ENCODE assay signal across 24 cellular contexts in the genomic region with DNA sequence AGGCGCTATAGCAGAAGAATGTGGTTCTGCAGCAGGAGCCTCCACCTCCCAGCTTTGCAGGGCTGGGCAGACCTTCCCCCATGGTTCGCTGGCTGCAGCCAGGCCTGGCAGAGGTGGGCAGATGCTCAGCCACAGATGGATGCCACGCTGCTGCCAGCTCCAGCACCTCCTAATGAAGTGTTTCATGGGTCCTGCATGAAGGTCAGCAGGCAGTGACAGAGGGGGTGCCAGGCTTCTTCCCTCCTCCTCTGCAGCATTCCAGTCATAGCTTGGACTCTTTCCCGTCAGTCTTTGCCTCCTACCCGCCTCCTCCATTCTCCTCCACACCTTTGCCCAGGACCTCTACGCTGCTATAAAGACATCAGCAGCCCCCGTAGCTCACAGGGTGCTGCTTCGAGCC.
A peak's percentile ranks its signal among the peaks of the same experiment; 100 is the strongest.
DNase-seq lines count a peak whose midpoint lies in the region; ATAC-seq and TF ChIP-seq lines count a peak whose summit lies in the region.
"Had no signal": no experiment of that assay in that cellular context is flagged by ENCODE, and none has a peak within 500 bp of the region (broad histone marks: within the 10 kb centered on the region; RNA-seq: fewer than 3 reads in every experiment).

No MANE protein-coding gene starts in this region.

- intact Hi-C loops in heart right ventricle (cut with DNase I): loop anchor here in 2 of 10 donors (10.0 kb wide), 2 partner anchors 75 to 85 kb away; a partner anchor contains a TSS

- no peaks in the 10 kb centered on the region for H3K9me3 ChIP-seq in CD4-positive, CD25-positive, alpha-beta regulatory T cell (ENCODE audit: control insufficient read depth in 2 of 2, low read length in 2 of 2)
- H3K9me3 ChIP-seq in heart right ventricle (peaks cover 0 to under 1% (median 0%) of the 10 kb centered on the region in 11 donors), neuronal stem cell (replicated peaks in 1 of 2; ENCODE audit: control insufficient read depth in 2 of 2, insufficient read depth in 1 of 2, low read depth in 1 of 2, low read length in 2 of 2) (no peaks in the 10 kb centered on the region)
- H3K9me3 ChIP-seq: neutrophil, tibial artery had no signal

- TF ChIP-seq CTCF in heart right ventricle (IDR thresholded peaks at IDR 0.05): no peak

- no peak overlapping the region for H2BK120ac ChIP-seq in neuronal stem cell (ENCODE audit: low read depth, low read length)

- no peak overlapping the region for H3K23ac ChIP-seq in neuronal stem cell (ENCODE audit: low read depth, low read length, poor library complexity)

- peaks cover 20 to 70% (median 38%) of the 10 kb centered on the region in 4 donors for H3K4me1 Mint-ChIP-seq in CD4-positive, CD25-positive, alpha-beta regulatory T cell
- H3K4me1 Mint-ChIP-seq in activated T-helper 17 cell treated with anti-CD3 and anti-CD28 coated beads, Interleukin-2, amount 50 U/mL, for 72 hours: peaks cover 41% of the 10 kb centered on the region

- H2BK5ac ChIP-seq in neuronal stem cell (ENCODE audit: low read length): no peak overlapping the region

- no peak overlapping the region for H2AFZ ChIP-seq in neuronal stem cell (ENCODE audit: low read length)

- DNase-seq in CD4-positive, CD25-positive, alpha-beta regulatory T cell: no peak
- peak; percentile 62 to 68 for DNase-seq in heart right ventricle
- no peak for DNase-seq in neuronal stem cell (ENCODE audit: low spot score)
- DNase-seq in NCI-H187 treated with DMSO at 0.1 percent for 48 hours (lab: John Stamatoyannopoulos, UW): no peak
- no peak for DNase-seq in ecto neural progenitor cell (ENCODE audit: low spot score)
- DNase-seq in RKO (ENCODE audit: low spot score): no peak
- DNase-seq: activated CD4-positive, alpha-beta T cell treated with anti-CD3 and anti-CD28 coated beads for 36 hours; activated gamma-delta T cell; activated T-cell treated with anti-CD3 and anti-CD28 coated beads, Interleukin-2, amount 50 U/mL, for 1 hour; cerebellar nuclear complex; DMS53; glutamatergic neuron; KG1; kidney; MM.1S; NCI-H1417 treated with DMSO at 0.1 percent for 48 hours; NCI-H2081 treated with DMSO at 0.1 percent for 48 hours; NCI-H82; stimulated activated naive CD8-positive, alpha-beta T cell treated with anti-CD3 and anti-CD28 coated beads, Interleukin-15, amount 100 ng/mL, for 72 hours; tibial artery had no signal

- H3K4me1 ChIP-seq in CD4-positive, CD25-positive, alpha-beta regulatory T cell (ENCODE audit: control insufficient read depth, insufficient read depth, low read length, poor library complexity, severe bottlenecking): peaks cover 48% of the 10 kb centered on the region
- H3K4me1 ChIP-seq in heart right ventricle (peaks cover 31 to 91% (median 85%) of the 10 kb centered on the region in 9 donors), neuronal stem cell (ENCODE audit: control insufficient read depth in 2 of 2, insufficient read depth in 1 of 2, low read depth in 1 of 2, low read length in 2 of 2) (peaks cover 3 to 35% of the 10 kb centered on the region in 2 donors)

- H2AK5ac ChIP-seq in neuronal stem cell (ENCODE audit: low read depth, low read length): no peak overlapping the region

- H3K4me3 ChIP-seq in CD4-positive, CD25-positive, alpha-beta regulatory T cell (ENCODE audit: low read depth, low read length): no peak overlapping the region
- H3K4me3 ChIP-seq in heart right ventricle (no peak overlapping the region), neuronal stem cell (ENCODE audit: low read length in 2 of 2) (no peak overlapping the region)
- H3K4me3 ChIP-seq: tibial artery had no signal

- H3K27me3 Mint-ChIP-seq in CD4-positive, CD25-positive, alpha-beta regulatory T cell: no peaks in the 10 kb centered on the region
- H3K27me3 Mint-ChIP-seq in activated T-helper 17 cell treated with anti-CD3 and anti-CD28 coated beads, Interleukin-2, amount 50 U/mL, for 72 hours: no peaks in the 10 kb centered on the region
- H3K27me3 Mint-ChIP-seq: activated CD4-positive, alpha-beta T cell treated with anti-CD3 and anti-CD28 coated beads for 36 hours; stimulated activated naive CD8-positive, alpha-beta T cell treated with anti-CD3 and anti-CD28 coated beads, Interleukin-15, amount 100 ng/mL, for 72 hours had no signal

- H3K79me1 ChIP-seq in neuronal stem cell (ENCODE audit: low read depth, low read length): no peaks in the 10 kb centered on the region

- H3K27ac Mint-ChIP-seq in CD4-positive, CD25-positive, alpha-beta regulatory T cell: peak overlapping the region in 2 of 3 donors; percentile 73 to 74
- H3K27ac Mint-ChIP-seq in activated T-helper 17 cell treated with anti-CD3 and anti-CD28 coated beads, Interleukin-2, amount 50 U/mL, for 72 hours: peak overlapping the region; percentile 79
- H3K27ac Mint-ChIP-seq: activated CD4-positive, alpha-beta T cell treated with anti-CD3 and anti-CD28 coated beads for 36 hours; progenitor cell of endocrine pancreas had no signal

- H3K27ac ChIP-seq in CD4-positive, CD25-positive, alpha-beta regulatory T cell (ENCODE audit: insufficient read depth, low read length, poor library complexity, severe bottlenecking): no peak overlapping the region
- H3K27ac ChIP-seq in heart right ventricle: peak overlapping the region in 8 of 10 donors; percentile 12 to 77 (median 50)
- H3K27ac ChIP-seq in neuronal stem cell (replicated peaks; ENCODE audit: low read length): no peak overlapping the region

- peak overlapping the region; percentile 44 for H3K18ac ChIP-seq in neuronal stem cell (ENCODE audit: low read length)

- peaks cover 3% of the 10 kb centered on the region for H3K36me3 Mint-ChIP-seq in CD4-positive, CD25-positive, alpha-beta regulatory T cell
- no peaks in the 10 kb centered on the region for H3K36me3 Mint-ChIP-seq in activated T-helper 17 cell treated with anti-CD3 and anti-CD28 coated beads, Interleukin-2, amount 50 U/mL, for 72 hours (ENCODE audit: low read depth)

- H3K36me3 ChIP-seq in CD4-positive, CD25-positive, alpha-beta regulatory T cell (ENCODE audit: control insufficient read depth, insufficient read depth, low read length): no peaks in the 10 kb centered on the region
- no peaks in the 10 kb centered on the region for H3K36me3 ChIP-seq in heart right ventricle
- no peaks in the 10 kb centered on the region for H3K36me3 ChIP-seq in neuronal stem cell (replicated peaks in 1 of 2; ENCODE audit: control insufficient read depth in 2 of 2, insufficient read depth in 2 of 2, low read length in 2 of 2)
- H3K36me3 ChIP-seq: neutrophil, tibial artery had no signal

- H4K8ac ChIP-seq in neuronal stem cell (ENCODE audit: low read depth, low read length): no peak overlapping the region

- H4K91ac ChIP-seq in neuronal stem cell (ENCODE audit: low read depth, low read length, poor library complexity): no peak overlapping the region

- no peaks in the 10 kb centered on the region for H3K27me3 ChIP-seq in CD4-positive, CD25-positive, alpha-beta regulatory T cell (ENCODE audit: control insufficient read depth, insufficient read depth, low read length)
- H3K27me3 ChIP-seq in heart right ventricle (no peaks in the 10 kb centered on the region), neuronal stem cell (ENCODE audit: control insufficient read depth in 3 of 3, insufficient read depth in 3 of 3, low read depth in 1 of 3, low read length in 3 of 3) (no peaks in the 10 kb centered on the region)
- H3K27me3 ChIP-seq: neutrophil, tibial artery had no signal

- no peak overlapping the region for H3K9ac ChIP-seq in neuronal stem cell (ENCODE audit: low read depth, low read length, poor library complexity)

- H3K4ac ChIP-seq in neuronal stem cell (ENCODE audit: low read length): no peak overlapping the region

- ATAC-seq in CD4-positive, CD25-positive, alpha-beta regulatory T cell (ENCODE audit: low read depth in 2 of 2): no peak
- no peak for ATAC-seq in activated T-helper 17 cell treated with anti-CD3 and anti-CD28 coated beads, Interleukin-2, amount 50 U/mL, for 72 hours (replicated peaks)
- peak in 7 of 8 donors; percentile 52 to 84 (median 67) for ATAC-seq in heart right ventricle
- ATAC-seq in HG02588 (IDR thresholded peaks at IDR 0.05; ENCODE audit: unreplicated experiment): no peak
- ATAC-seq: activated CD4-positive, alpha-beta T cell treated with anti-CD3 and anti-CD28 coated beads for 36 hours had no signal

- no peak overlapping the region for H3K14ac ChIP-seq in neuronal stem cell (ENCODE audit: low read length)

- no peak overlapping the region for H2BK12ac ChIP-seq in neuronal stem cell (ENCODE audit: low read length)

- no peak overlapping the region for H2BK15ac ChIP-seq in neuronal stem cell (ENCODE audit: low read length)

- WGBS in heart right ventricle, 2 donors: 51 to 70% methylated on average over 8 of the region's 8 CpGs
- WGBS in neuronal stem cell (ENCODE audit: extremely low coverage in 2 of 2, insufficient read length in 2 of 2, insufficient replicate concordance in 1 of 2), 2 donors: no CpG with 5 or more reads among the region's 8 CpGs

- peaks cover 0 to 3% (median 0%) of the 10 kb centered on the region in 7 donors for H3K9me3 Mint-ChIP-seq in CD4-positive, CD25-positive, alpha-beta regulatory T cell
- no peaks in the 10 kb centered on the region for H3K9me3 Mint-ChIP-seq in activated T-helper 17 cell treated with anti-CD3 and anti-CD28 coated beads, Interleukin-2, amount 50 U/mL, for 72 hours
- H3K9me3 Mint-ChIP-seq: stimulated activated naive CD8-positive, alpha-beta T cell treated with anti-CD3 and anti-CD28 coated beads, Interleukin-15, amount 100 ng/mL, for 72 hours had no signal

- no peak overlapping the region for H3K4me2 ChIP-seq in neuronal stem cell (ENCODE audit: insufficient read depth, low read length, poor library complexity, severe bottlenecking)

- no peak overlapping the region for H3K4me3 Mint-ChIP-seq in CD4-positive, CD25-positive, alpha-beta regulatory T cell
- no peak overlapping the region for H3K4me3 Mint-ChIP-seq in activated T-helper 17 cell treated with anti-CD3 and anti-CD28 coated beads, Interleukin-2, amount 50 U/mL, for 72 hours
- H3K4me3 Mint-ChIP-seq: activated CD4-positive, alpha-beta T cell treated with anti-CD3 and anti-CD28 coated beads for 36 hours; stimulated activated naive CD8-positive, alpha-beta T cell treated with anti-CD3 and anti-CD28 coated beads, Interleukin-15, amount 100 ng/mL, for 72 hours had no signal

Comparison
In these comparisons a context has a peak if more than half of its experiments do, and no peak if none do; other contexts are left out.
1. ATAC-seq: peak in heart right ventricle (7 of 8); none in CD4-positive, CD25-positive, alpha-beta regulatory T cell (0 of 2), activated T-helper 17 cell treated with anti-CD3 and anti-CD28 coated beads, Interleukin-2, amount 50 U/mL, for 72 hours (single experiment) and HG02588 (single experiment).
2. DNase-seq: peak in heart right ventricle (2 of 2); none in CD4-positive, CD25-positive, alpha-beta regulatory T cell (0 of 3), neuronal stem cell (single experiment), NCI-H187 treated with DMSO at 0.1 percent for 48 hours (single experiment), ecto neural progenitor cell (single experiment) and RKO (single experiment).
3. H3K27ac ChIP-seq: peak in heart right ventricle (8 of 10); none in CD4-positive, CD25-positive, alpha-beta regulatory T cell (single experiment) and neuronal stem cell (single experiment).